ENCODE assay signal across 2 cellular contexts in the genomic region with DNA sequence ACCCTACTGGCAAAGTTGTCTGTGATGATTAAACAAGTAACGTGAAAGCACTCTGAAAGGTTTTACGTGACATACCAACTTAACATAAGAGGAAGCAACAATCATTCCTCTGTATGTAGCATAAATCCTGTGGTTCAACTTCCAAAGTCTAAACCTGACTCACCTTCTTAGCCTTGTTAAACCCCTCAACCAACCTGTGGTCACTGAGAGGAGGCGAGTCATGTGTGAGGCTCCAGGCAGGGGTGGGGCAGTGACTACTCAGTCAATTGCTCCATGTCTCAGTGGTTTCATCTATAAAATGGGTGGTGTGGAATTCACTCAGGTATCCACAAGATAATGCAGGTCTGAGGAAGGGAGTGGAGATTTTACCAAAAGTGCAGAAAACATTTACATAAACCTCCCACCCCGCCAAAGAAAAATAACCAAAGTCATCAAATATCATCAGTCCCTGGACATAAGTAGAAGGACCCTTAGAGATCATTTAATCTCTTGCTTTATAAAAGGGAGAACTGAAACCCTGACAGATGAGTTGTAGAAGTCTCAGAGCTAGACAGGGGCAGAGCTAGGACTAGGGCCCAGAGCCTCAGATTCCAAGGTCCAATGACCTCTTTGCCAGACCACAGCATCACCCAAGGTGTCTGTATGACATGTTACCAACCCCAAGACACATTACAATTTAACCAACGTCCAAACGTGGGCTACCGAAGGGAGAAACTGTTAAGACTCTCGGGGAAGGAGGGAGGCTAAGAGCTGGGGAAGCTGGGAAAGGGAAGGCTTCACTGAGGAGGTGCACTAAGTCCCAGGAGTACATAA.
TF ChIP-seq lines count a peak whose summit lies in the region.

No MANE protein-coding gene starts in this region.

TF ChIP-seq in HCT116, 20 proteins besides CTCF, POLR2A, EP300 and RAD21:
- TF ChIP-seq EZH2 (IDR thresholded peaks at IDR 0.05) (no peak), ZFX (IDR thresholded peaks at IDR 0.05) (no peak), REST (IDR thresholded peaks at IDR 0.05; ENCODE audit: low read depth) (no peak), POLR2AphosphoS5 (IDR thresholded peaks at IDR 0.05; ENCODE audit: low read depth, low read length) (peak; percentile 39), ATF3 (IDR thresholded peaks at IDR 0.05) (no peak)
- TF ChIP-seq, protein P1, sequence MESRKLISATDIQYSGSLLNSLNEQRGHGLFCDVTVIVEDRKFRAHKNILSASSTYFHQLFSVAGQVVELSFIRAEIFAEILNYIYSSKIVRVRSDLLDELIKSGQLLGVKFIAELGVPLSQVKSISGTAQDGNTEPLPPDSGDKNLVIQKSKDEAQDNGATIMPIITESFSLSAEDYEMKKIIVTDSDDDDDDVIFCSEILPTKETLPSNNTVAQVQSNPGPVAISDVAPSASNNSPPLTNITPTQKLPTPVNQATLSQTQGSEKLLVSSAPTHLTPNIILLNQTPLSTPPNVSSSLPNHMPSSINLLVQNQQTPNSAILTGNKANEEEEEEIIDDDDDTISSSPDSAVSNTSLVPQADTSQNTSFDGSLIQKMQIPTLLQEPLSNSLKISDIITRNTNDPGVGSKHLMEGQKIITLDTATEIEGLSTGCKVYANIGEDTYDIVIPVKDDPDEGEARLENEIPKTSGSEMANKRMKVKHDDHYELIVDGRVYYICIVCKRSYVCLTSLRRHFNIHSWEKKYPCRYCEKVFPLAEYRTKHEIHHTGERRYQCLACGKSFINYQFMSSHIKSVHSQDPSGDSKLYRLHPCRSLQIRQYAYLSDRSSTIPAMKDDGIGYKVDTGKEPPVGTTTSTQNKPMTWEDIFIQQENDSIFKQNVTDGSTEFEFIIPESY (IDR thresholded peaks at IDR 0.05; ENCODE audit: extremely low read depth, insufficient replicate concordance, low read length), result no peak

TF ChIP-seq in GM12878, 131 proteins besides CTCF, POLR2A, EP300 and RAD21 (continues in another document):
- TF ChIP-seq, protein P2, sequence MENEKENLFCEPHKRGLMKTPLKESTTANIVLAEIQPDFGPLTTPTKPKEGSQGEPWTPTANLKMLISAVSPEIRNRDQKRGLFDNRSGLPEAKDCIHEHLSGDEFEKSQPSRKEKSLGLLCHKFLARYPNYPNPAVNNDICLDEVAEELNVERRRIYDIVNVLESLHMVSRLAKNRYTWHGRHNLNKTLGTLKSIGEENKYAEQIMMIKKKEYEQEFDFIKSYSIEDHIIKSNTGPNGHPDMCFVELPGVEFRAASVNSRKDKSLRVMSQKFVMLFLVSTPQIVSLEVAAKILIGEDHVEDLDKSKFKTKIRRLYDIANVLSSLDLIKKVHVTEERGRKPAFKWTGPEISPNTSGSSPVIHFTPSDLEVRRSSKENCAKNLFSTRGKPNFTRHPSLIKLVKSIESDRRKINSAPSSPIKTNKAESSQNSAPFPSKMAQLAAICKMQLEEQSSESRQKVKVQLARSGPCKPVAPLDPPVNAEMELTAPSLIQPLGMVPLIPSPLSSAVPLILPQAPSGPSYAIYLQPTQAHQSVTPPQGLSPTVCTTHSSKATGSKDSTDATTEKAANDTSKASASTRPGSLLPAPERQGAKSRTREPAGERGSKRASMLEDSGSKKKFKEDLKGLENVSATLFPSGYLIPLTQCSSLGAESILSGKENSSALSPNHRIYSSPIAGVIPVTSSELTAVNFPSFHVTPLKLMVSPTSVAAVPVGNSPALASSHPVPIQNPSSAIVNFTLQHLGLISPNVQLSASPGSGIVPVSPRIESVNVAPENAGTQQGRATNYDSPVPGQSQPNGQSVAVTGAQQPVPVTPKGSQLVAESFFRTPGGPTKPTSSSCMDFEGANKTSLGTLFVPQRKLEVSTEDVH (IDR thresholded peaks at IDR 0.05; ENCODE audit: low read depth, partially characterized antibody), result peak; percentile 23
- no peak for TF ChIP-seq ESRRA (IDR thresholded peaks at IDR 0.05; ENCODE audit: low read length)
- TF ChIP-seq IKZF1 (conservative IDR thresholded peaks at IDR 0.05), result peak; percentile 91
- TF ChIP-seq BHLHE40 (IDR thresholded peaks at IDR 0.05; ENCODE audit: borderline replicate concordance in 1 of 2, low read depth in 2 of 2, low read length in 1 of 2), result peak; percentile 13 to 54; a peak in 2 of 4 replicates
- TF ChIP-seq IRF4 (IDR thresholded peaks at IDR 0.05; ENCODE audit: low read depth, low read length), result no peak
- 0 out of 2 replicates have a peak, but pooled peaks have one; percentile 22 for TF ChIP-seq CHD1 (IDR thresholded peaks at IDR 0.05; ENCODE audit: low read depth, low read length)
- TF ChIP-seq EED (IDR thresholded peaks at IDR 0.05; ENCODE audit: low read depth), result peak; percentile 68
- 0 out of 2 replicates have a peak, but pooled peaks have one; percentile 25 for TF ChIP-seq NKRF (conservative IDR thresholded peaks at IDR 0.05)
- no peak for TF ChIP-seq ZNF622 (IDR thresholded peaks at IDR 0.05)
- TF ChIP-seq, protein P3, sequence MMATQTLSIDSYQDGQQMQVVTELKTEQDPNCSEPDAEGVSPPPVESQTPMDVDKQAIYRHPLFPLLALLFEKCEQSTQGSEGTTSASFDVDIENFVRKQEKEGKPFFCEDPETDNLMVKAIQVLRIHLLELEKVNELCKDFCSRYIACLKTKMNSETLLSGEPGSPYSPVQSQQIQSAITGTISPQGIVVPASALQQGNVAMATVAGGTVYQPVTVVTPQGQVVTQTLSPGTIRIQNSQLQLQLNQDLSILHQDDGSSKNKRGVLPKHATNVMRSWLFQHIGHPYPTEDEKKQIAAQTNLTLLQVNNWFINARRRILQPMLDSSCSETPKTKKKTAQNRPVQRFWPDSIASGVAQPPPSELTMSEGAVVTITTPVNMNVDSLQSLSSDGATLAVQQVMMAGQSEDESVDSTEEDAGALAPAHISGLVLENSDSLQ (IDR thresholded peaks at IDR 0.05), result peak; percentile 69
- TF ChIP-seq STAT3 (IDR thresholded peaks at IDR 0.05; ENCODE audit: low read depth, low read length), result no peak
- no peak for TF ChIP-seq MYB (IDR thresholded peaks at IDR 0.05; ENCODE audit: borderline replicate concordance, low read depth, low read length)
- TF ChIP-seq, protein P4, sequence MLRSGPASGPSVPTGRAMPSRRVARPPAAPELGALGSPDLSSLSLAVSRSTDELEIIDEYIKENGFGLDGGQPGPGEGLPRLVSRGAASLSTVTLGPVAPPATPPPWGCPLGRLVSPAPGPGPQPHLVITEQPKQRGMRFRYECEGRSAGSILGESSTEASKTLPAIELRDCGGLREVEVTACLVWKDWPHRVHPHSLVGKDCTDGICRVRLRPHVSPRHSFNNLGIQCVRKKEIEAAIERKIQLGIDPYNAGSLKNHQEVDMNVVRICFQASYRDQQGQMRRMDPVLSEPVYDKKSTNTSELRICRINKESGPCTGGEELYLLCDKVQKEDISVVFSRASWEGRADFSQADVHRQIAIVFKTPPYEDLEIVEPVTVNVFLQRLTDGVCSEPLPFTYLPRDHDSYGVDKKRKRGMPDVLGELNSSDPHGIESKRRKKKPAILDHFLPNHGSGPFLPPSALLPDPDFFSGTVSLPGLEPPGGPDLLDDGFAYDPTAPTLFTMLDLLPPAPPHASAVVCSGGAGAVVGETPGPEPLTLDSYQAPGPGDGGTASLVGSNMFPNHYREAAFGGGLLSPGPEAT (IDR thresholded peaks at IDR 0.05; ENCODE audit: low read depth), result peak; percentile 70
- TF ChIP-seq ZNF687 (IDR thresholded peaks at IDR 0.05), result peak; percentile 72
- peak; percentile 85 for TF ChIP-seq SMARCA5 (IDR thresholded peaks at IDR 0.05)
- TF ChIP-seq DPF2 (IDR thresholded peaks at IDR 0.05), result peak; percentile 91
- no peak for TF ChIP-seq NRF1 (conservative IDR thresholded peaks at IDR 0.05; ENCODE audit: low read depth, low read length)
- TF ChIP-seq NBN (IDR thresholded peaks at IDR 0.05), result 0 out of 2 replicates have a peak, but pooled peaks have one; percentile 72
- TF ChIP-seq HDGF (IDR thresholded peaks at IDR 0.05), result no peak
- TF ChIP-seq RAD51 (IDR thresholded peaks at IDR 0.05), result peak; percentile 48; the same call in 1 of the 2 replicates
- no peak for TF ChIP-seq CREB1 (IDR thresholded peaks at IDR 0.05; ENCODE audit: low read depth)
- TF ChIP-seq, protein P5, sequence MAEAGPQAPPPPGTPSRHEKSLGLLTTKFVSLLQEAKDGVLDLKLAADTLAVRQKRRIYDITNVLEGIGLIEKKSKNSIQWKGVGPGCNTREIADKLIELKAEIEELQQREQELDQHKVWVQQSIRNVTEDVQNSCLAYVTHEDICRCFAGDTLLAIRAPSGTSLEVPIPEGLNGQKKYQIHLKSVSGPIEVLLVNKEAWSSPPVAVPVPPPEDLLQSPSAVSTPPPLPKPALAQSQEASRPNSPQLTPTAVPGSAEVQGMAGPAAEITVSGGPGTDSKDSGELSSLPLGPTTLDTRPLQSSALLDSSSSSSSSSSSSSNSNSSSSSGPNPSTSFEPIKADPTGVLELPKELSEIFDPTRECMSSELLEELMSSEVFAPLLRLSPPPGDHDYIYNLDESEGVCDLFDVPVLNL (IDR thresholded peaks at IDR 0.05; ENCODE audit: low read depth, low read length), result no peak
- no peak for TF ChIP-seq SREBF2 (IDR thresholded peaks at IDR 0.05; ENCODE audit: low read length)
- no peak for TF ChIP-seq ZBTB4 (CRISPR knock-in tag; IDR thresholded peaks at IDR 0.05)
- peak; percentile 82 for TF ChIP-seq NR2F1 (conservative IDR thresholded peaks at IDR 0.05)
- TF ChIP-seq BCL11A (IDR thresholded peaks at IDR 0.05; ENCODE audit: low read depth, low read length), result peak; percentile 66
- TF ChIP-seq RFX5 (IDR thresholded peaks at IDR 0.05; ENCODE audit: low read depth, low read length), result no peak
- TF ChIP-seq, protein P6, sequence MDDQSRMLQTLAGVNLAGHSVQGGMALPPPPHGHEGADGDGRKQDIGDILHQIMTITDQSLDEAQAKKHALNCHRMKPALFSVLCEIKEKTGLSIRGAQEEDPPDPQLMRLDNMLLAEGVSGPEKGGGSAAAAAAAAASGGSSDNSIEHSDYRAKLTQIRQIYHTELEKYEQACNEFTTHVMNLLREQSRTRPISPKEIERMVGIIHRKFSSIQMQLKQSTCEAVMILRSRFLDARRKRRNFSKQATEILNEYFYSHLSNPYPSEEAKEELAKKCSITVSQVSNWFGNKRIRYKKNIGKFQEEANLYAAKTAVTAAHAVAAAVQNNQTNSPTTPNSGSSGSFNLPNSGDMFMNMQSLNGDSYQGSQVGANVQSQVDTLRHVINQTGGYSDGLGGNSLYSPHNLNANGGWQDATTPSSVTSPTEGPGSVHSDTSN (IDR thresholded peaks at IDR 0.05; ENCODE audit: insufficient replicate concordance, low read depth, low read length), result peak; percentile 28
- peak; percentile 93 for TF ChIP-seq ZNF217 (IDR thresholded peaks at IDR 0.05)
- 0 out of 2 replicates have a peak, but pooled peaks have one; percentile 15 for TF ChIP-seq CREM (IDR thresholded peaks at IDR 0.05; ENCODE audit: low read depth)
